ENCODE assay signal across 12 cellular contexts in genomic region chr17:47427985-47428384, GRCh38.
DNase-seq lines count a peak whose midpoint lies in the region; ATAC-seq, FAIRE-seq and TF ChIP-seq lines count a peak whose summit lies in the region.
"Had no signal": no experiment of that assay in that cellular context is flagged by ENCODE, and none has a peak within 500 bp of the region (broad histone marks: within the 10 kb centered on the region; RNA-seq: fewer than 3 reads in every experiment).

No MANE protein-coding gene starts in this region.

- no peak for ATAC-seq in HG03039 (IDR thresholded peaks at IDR 0.05; ENCODE audit: unreplicated experiment)

- 58% methylated on average over 2 of the region's 2 CpGs for WGBS in hepatocyte (ENCODE audit: low lambda C conversion rate, missing lambda C conversion rate)
- 10 to 61% (median 37%) methylated on average over 2 of the region's 2 CpGs for WGBS in small intestine, 3 donors
- 33 to 55% methylated on average over 2 of the region's 2 CpGs for WGBS in transverse colon (ENCODE audit: low coverage in 1 of 2), 2 donors

- no peak overlapping the region for H3K4me3 ChIP-seq in hepatocyte
- no peak overlapping the region for H3K4me3 ChIP-seq in small intestine (ENCODE audit: low read depth in 1 of 2, low read length in 2 of 2)
- H3K4me3 ChIP-seq in transverse colon = no peak overlapping the region
- H3K4me3 ChIP-seq in osteoblast (ENCODE audit: insufficient read depth, low read length) = no peak overlapping the region

- H3K9me2 ChIP-seq in hepatocyte (replicated peaks; ENCODE audit: insufficient read depth) = no peaks in the 10 kb centered on the region

- no peak for TF ChIP-seq CTCF in VCaP (conservative IDR thresholded peaks at IDR 0.05)
- TF ChIP-seq CTCF in hepatocyte (IDR thresholded peaks at IDR 0.05; ENCODE audit: poor library complexity) = no peak
- no peak for TF ChIP-seq CTCF in transverse colon (IDR thresholded peaks at IDR 0.05)
- no peak for TF ChIP-seq CTCF in osteoblast (IDR thresholded peaks at IDR 0.05; ENCODE audit: extremely low read depth, low read depth, low read length)

- H3K4me1 ChIP-seq in hepatocyte (ENCODE audit: insufficient read depth) (no peaks in the 10 kb centered on the region), small intestine (ENCODE audit: control insufficient read depth in 2 of 2, insufficient read depth in 1 of 2, low read depth in 1 of 2, low read length in 1 of 2) (no peaks in the 10 kb centered on the region), transverse colon (peaks cover 0 to 31% (median 13%) of the 10 kb centered on the region in 4 donors), osteoblast (ENCODE audit: insufficient read depth, low read length) (no peaks in the 10 kb centered on the region)

- peak overlapping the region; percentile 54 for H3K4me2 ChIP-seq in hepatocyte
- no peak overlapping the region for H3K4me2 ChIP-seq in osteoblast (ENCODE audit: insufficient read depth, low read length)

- peak; percentile 74 for FAIRE-seq in small intestine (lab: Jason Lieb, UNC)
- FAIRE-seq: H1 had no signal

- no peak for TF ChIP-seq EP300 in transverse colon (IDR thresholded peaks at IDR 0.05; ENCODE audit: low read depth)

- H2AFZ ChIP-seq in hepatocyte (no peak overlapping the region), osteoblast (ENCODE audit: low read length) (no peak overlapping the region)

- H3K27ac ChIP-seq in VCaP = peak overlapping the region; percentile 40
- H3K27ac ChIP-seq in hepatocyte = peak overlapping the region; percentile 16
- H3K27ac ChIP-seq in small intestine (ENCODE audit: low read depth in 1 of 2, low read length in 1 of 2) = no peak overlapping the region
- peak overlapping the region in 2 of 4 donors; percentile 2 to 26 for H3K27ac ChIP-seq in transverse colon
- H3K27ac ChIP-seq in osteoblast (ENCODE audit: low read depth, low read length) = no peak overlapping the region

- DNase-seq in DMS53 (lab: John Stamatoyannopoulos, UW) = peak; percentile 52
- no peak for DNase-seq in hepatocyte (ENCODE audit: low spot score)
- DNase-seq in small intestine = peak; percentile 58
- no peak for DNase-seq in transverse colon
- DNase-seq in osteoblast (ENCODE audit: insufficient read length, low spot score, missing footprints) = no peak
- DNase-seq: Caco-2; CD8-positive, alpha-beta memory T cell; HCEC 1CT; HFFc6 had no signal

- in situ Hi-C loops in transverse colon (cut with MboI; ENCODE audit: low pct_ligation_motif_present in 1 of 4, low pct_unique_long_range_greater_than_20kb in 1 of 4, low sequenced_read_pairs in 3 of 4) = no loop called here

- no peak for TF ChIP-seq POLR2A in transverse colon (IDR thresholded peaks at IDR 0.05)

- H3K9me3 ChIP-seq in hepatocyte (ENCODE audit: low read depth) (no peaks in the 10 kb centered on the region), small intestine (ENCODE audit: control insufficient read depth, low read depth) (no peaks in the 10 kb centered on the region), transverse colon (no peaks in the 10 kb centered on the region), osteoblast (ENCODE audit: low read depth, low read length) (no peaks in the 10 kb centered on the region)
- H3K9me3 ChIP-seq: Caco-2 had no signal

- no peaks in the 10 kb centered on the region for H4K20me1 ChIP-seq in hepatocyte (ENCODE audit: insufficient read depth, poor library complexity, severe bottlenecking)
- no peaks in the 10 kb centered on the region for H4K20me1 ChIP-seq in osteoblast (ENCODE audit: insufficient read depth, low read length)

- intact Hi-C loops in transverse colon (cut with DNase I; ENCODE audit: low total_unique reads) = no loop called here

- H3K27me3 ChIP-seq in hepatocyte = no peaks in the 10 kb centered on the region
- H3K27me3 ChIP-seq in small intestine (ENCODE audit: control insufficient read depth in 2 of 2, insufficient read depth in 2 of 2, low read length in 2 of 2) = no peaks in the 10 kb centered on the region
- peaks cover 13% of the 10 kb centered on the region for H3K27me3 ChIP-seq in transverse colon
- no peaks in the 10 kb centered on the region for H3K27me3 ChIP-seq in osteoblast (ENCODE audit: insufficient read depth, low read length)

- H3K79me2 ChIP-seq in hepatocyte (no peaks in the 10 kb centered on the region), osteoblast (ENCODE audit: insufficient read depth, low read length) (no peaks in the 10 kb centered on the region)

- H3K36me3 ChIP-seq in hepatocyte (replicated peaks; ENCODE audit: insufficient read depth, low read depth) = no peaks in the 10 kb centered on the region
- H3K36me3 ChIP-seq in small intestine (ENCODE audit: control insufficient read depth in 2 of 2, insufficient read depth in 2 of 2, low read length in 2 of 2) = no peaks in the 10 kb centered on the region
- no peaks in the 10 kb centered on the region for H3K36me3 ChIP-seq in transverse colon
- H3K36me3 ChIP-seq in osteoblast (ENCODE audit: insufficient read depth, low read length) = no peaks in the 10 kb centered on the region

Comparison
In these comparisons a context has a peak if more than half of its experiments do, and no peak if none do; other contexts are left out.
1. DNase-seq: peak in DMS53 (single experiment) and small intestine (single experiment); none in hepatocyte (single experiment), transverse colon (single experiment) and osteoblast (single experiment).
2. H3K27ac ChIP-seq: peak in VCaP (single experiment) and hepatocyte (single experiment); none in small intestine (0 of 2) and osteoblast (single experiment).